21 cellular contexts compared by ENCODE assay signal in genomic region chr7:26486153-26486552, GRCh38.
"Had no signal": no experiment of that assay in that cellular context is flagged by ENCODE, and none has a peak within 500 bp of the region (broad histone marks: within the 10 kb centered on the region; RNA-seq: fewer than 3 reads in every experiment).

No MANE protein-coding gene starts in this region.

- H3K79me2 ChIP-seq: hepatocyte had no signal

- H3K4me2 ChIP-seq: hepatocyte had no signal

- FAIRE-seq: colon, frontal cortex, kidney had no signal

- H3K4me3 ChIP-seq: coronary artery, dorsolateral prefrontal cortex, esophagus muscularis mucosa, gastroesophageal sphincter, heart left ventricle, hepatocyte, lower lobe of right lung had no signal

- H3K9me3 Mint-ChIP-seq: immature natural killer cell had no signal

- H3K4me1 ChIP-seq: gastroesophageal sphincter, heart left ventricle, lower lobe of right lung had no signal

- H3K36me3 ChIP-seq: esophagus muscularis mucosa, gastroesophageal sphincter, heart left ventricle, lower lobe of right lung had no signal

- H3K27me3 ChIP-seq: esophagus muscularis mucosa, foreskin keratinocyte, hepatocyte had no signal

- H3K27ac ChIP-seq: coronary artery, dorsolateral prefrontal cortex, esophagus muscularis mucosa, foreskin keratinocyte, gastroesophageal sphincter, heart left ventricle, hepatocyte, lower lobe of right lung had no signal

- ATAC-seq: foreskin keratinocyte, gastroesophageal sphincter, heart left ventricle, left lobe of liver, left ventricle myocardium superior, lower lobe of right lung had no signal

- H2AFZ ChIP-seq: hepatocyte had no signal

- H3K4me1 Mint-ChIP-seq: immature natural killer cell had no signal

- H3K27ac Mint-ChIP-seq: immature natural killer cell had no signal

- H3K9me3 ChIP-seq: esophagus muscularis mucosa, gastroesophageal sphincter, lower lobe of right lung had no signal

- DNase-seq: dermis blood vessel endothelial cell; dorsolateral prefrontal cortex; effector CD4-positive, alpha-beta T cell; effector memory CD4-positive, alpha-beta T cell; heart left ventricle; hypothalamus; immature natural killer cell; islet precursor cell; kidney; left colon; left ventricle myocardium superior; lower lobe of right lung; midbrain had no signal

- H3K4me3 Mint-ChIP-seq: immature natural killer cell had no signal

- H3K36me3 Mint-ChIP-seq: immature natural killer cell had no signal
